ENCODE assay signal across 17 cellular contexts in the genomic region with DNA sequence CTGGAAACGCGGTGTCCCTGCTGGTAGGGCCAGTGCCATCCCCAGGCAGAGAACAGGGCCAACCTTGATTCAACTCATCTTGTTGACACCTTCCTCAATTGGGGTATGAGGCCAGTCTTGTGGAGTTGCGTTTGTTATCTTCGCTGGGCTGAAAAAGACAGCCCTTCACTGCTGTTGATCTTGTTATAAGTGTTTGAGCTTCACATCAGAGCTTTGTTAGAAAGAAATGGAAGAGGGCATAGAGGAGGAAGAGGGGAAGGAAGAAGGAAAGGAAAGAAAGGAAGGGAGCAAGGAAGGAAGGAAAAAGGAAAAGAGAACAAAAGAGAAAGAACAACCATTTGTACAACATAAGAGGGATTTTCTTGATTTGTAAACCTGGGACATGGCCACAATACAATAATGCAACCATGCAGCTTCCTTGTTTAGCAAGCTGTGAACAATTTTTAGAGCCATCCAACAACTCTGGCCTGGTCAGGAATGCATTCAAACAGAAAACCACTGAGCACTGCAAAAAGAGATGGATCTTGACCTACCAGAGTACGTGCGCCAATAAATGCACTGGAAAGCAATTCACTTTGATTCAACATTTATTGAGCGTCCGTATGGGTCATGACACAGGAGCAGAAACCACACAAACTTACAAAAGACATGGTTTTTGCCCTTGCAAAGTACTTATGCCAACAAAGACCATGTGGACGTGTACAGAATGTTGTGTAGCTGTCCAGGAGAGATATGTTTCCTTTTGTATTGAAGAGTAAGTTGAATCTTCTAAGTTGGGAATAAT.
DNase-seq lines count a peak whose midpoint lies in the region; ATAC-seq, FAIRE-seq and TF ChIP-seq lines count a peak whose summit lies in the region.
"Had no signal": no experiment of that assay in that cellular context is flagged by ENCODE, and none has a peak within 500 bp of the region (broad histone marks: within the 10 kb centered on the region; RNA-seq: fewer than 3 reads in every experiment).

No MANE protein-coding gene starts in this region.

- H3K27ac ChIP-seq in SJSA1 (peak overlapping the region; percentile 75), psoas muscle (peak overlapping the region; percentile 55), brain microvascular endothelial cell (no peak overlapping the region)
- H3K27ac ChIP-seq: BLaER1 treated with 17β-estradiol and CSF1 and Interleukin-3, amounts not matched to agents 10 nM and 100 nM; KMS-11 had no signal

- DNase-seq in H54 (ENCODE audit: insufficient read length, low spot score) (no peak), SJSA1 (ENCODE audit: low read depth in 1 of 2, low spot score in 2 of 2) (no peak), left lobe of liver (ENCODE audit: low spot score) (peak; percentile 80), psoas muscle (no peak), brain microvascular endothelial cell (no peak), GM10266 (ENCODE audit: extremely low spot score) (no peak)
- no peak for DNase-seq in natural killer cell treated with Interleukin-12 subunit alpha and Interleukin-12 subunit beta and Interleukin-15 and Interleukin-18, amount 100 ng/mL, for 72 hours (ENCODE audit: low spot score)
- DNase-seq: Calu3; CD8-positive, alpha-beta T cell; DMS79; H7; HFFc6; MV-4-11; NCI-H2227 treated with DMSO at 0.1 percent for 48 hours; NCI-H524 had no signal

- H3K27me3 ChIP-seq in SJSA1 (replicated peaks) (no peaks in the 10 kb centered on the region), psoas muscle (ENCODE audit: insufficient read depth in 3 of 3, low read length in 2 of 3) (no peaks in the 10 kb centered on the region), brain microvascular endothelial cell (replicated peaks) (no peaks in the 10 kb centered on the region)
- H3K27me3 ChIP-seq: BLaER1 treated with 17β-estradiol and CSF1 and Interleukin-3, amounts not matched to agents 10 nM and 100 nM had no signal

- no peaks in the 10 kb centered on the region for H3K9me3 ChIP-seq in SJSA1 (replicated peaks)
- H3K9me3 ChIP-seq in psoas muscle = no peaks in the 10 kb centered on the region
- H3K9me3 ChIP-seq: BLaER1 treated with 17β-estradiol and CSF1 and Interleukin-3, amounts not matched to agents 10 nM and 100 nM had no signal

- intact Hi-C loops in psoas muscle (cut with DNase I) = no loop called here

- H3K4me3 ChIP-seq in SJSA1 = no peak overlapping the region
- no peak overlapping the region for H3K4me3 ChIP-seq in psoas muscle
- H3K4me3 ChIP-seq in brain microvascular endothelial cell (ENCODE audit: low read depth, low read length) = no peak overlapping the region
- H3K4me3 ChIP-seq: BLaER1 treated with 17β-estradiol and CSF1 and Interleukin-3, amounts not matched to agents 10 nM and 100 nM had no signal

- H3K4me1 Mint-ChIP-seq in natural killer cell treated with Interleukin-12 subunit alpha and Interleukin-12 subunit beta and Interleukin-15 and Interleukin-18, amount 100 ng/mL, for 72 hours (ENCODE audit: low read depth in 2 of 2) = peaks cover 0 to 17% of the 10 kb centered on the region in 2 donors

- H3K36me3 ChIP-seq in SJSA1 (no peaks in the 10 kb centered on the region), psoas muscle (ENCODE audit: insufficient read depth in 1 of 2, low read depth in 1 of 2) (no peaks in the 10 kb centered on the region), brain microvascular endothelial cell (replicated peaks) (no peaks in the 10 kb centered on the region)
- H3K36me3 ChIP-seq: BLaER1 treated with 17β-estradiol and CSF1 and Interleukin-3, amounts not matched to agents 10 nM and 100 nM had no signal

- no peak overlapping the region for H3K4me3 Mint-ChIP-seq in natural killer cell treated with Interleukin-12 subunit alpha and Interleukin-12 subunit beta and Interleukin-15 and Interleukin-18, amount 100 ng/mL, for 72 hours
- H3K4me3 Mint-ChIP-seq: CD8-positive, alpha-beta T cell; HFFc6 had no signal

- peak; percentile 11 for FAIRE-seq in H54 (lab: Jason Lieb, UNC)

- H3K36me3 Mint-ChIP-seq in natural killer cell treated with Interleukin-12 subunit alpha and Interleukin-12 subunit beta and Interleukin-15 and Interleukin-18, amount 100 ng/mL, for 72 hours = no peaks in the 10 kb centered on the region
- H3K36me3 Mint-ChIP-seq: CD8-positive, alpha-beta T cell had no signal

- WGBS in psoas muscle, 3 donors = 73 to 89% (median 77%) methylated on average over 9 of the region's 9 CpGs

- no peaks in the 10 kb centered on the region for H3K9me3 Mint-ChIP-seq in natural killer cell treated with Interleukin-12 subunit alpha and Interleukin-12 subunit beta and Interleukin-15 and Interleukin-18, amount 100 ng/mL, for 72 hours
- H3K9me3 Mint-ChIP-seq: CD8-positive, alpha-beta T cell; HFFc6 had no signal

- H3K27me3 Mint-ChIP-seq in natural killer cell treated with Interleukin-12 subunit alpha and Interleukin-12 subunit beta and Interleukin-15 and Interleukin-18, amount 100 ng/mL, for 72 hours = peaks cover 0 to 3% of the 10 kb centered on the region in 2 donors

- ATAC-seq in left lobe of liver = peak; percentile 84
- no peak for ATAC-seq in psoas muscle
- no peak for ATAC-seq in natural killer cell treated with Interleukin-12 subunit alpha and Interleukin-12 subunit beta and Interleukin-15 and Interleukin-18, amount 100 ng/mL, for 72 hours
- ATAC-seq: CD8-positive, alpha-beta T cell had no signal

- TF ChIP-seq CTCF in psoas muscle (IDR thresholded peaks at IDR 0.05) = no peak
- TF ChIP-seq CTCF in brain microvascular endothelial cell (IDR thresholded peaks at IDR 0.05; ENCODE audit: low read depth, low read length, missing control alignments) = no peak
- TF ChIP-seq CTCF in GM10266 (IDR thresholded peaks at IDR 0.05; ENCODE audit: control insufficient read depth, insufficient read depth, low read depth, missing control alignments) = no peak

- in situ Hi-C loops in brain microvascular endothelial cell (cut with HindIII; ENCODE audit: low pct_ligation_motif_present, low sequenced_read_pairs) = no loop called here

- H3K4me1 ChIP-seq in SJSA1 (replicated peaks) = peaks cover 57% of the 10 kb centered on the region
- H3K4me1 ChIP-seq in psoas muscle = peaks cover 18% of the 10 kb centered on the region
- H3K4me1 ChIP-seq: BLaER1 treated with 17β-estradiol and CSF1 and Interleukin-3, amounts not matched to agents 10 nM and 100 nM had no signal

- TF ChIP-seq POLR2A in H54 (IDR thresholded peaks at IDR 0.05; ENCODE audit: low read depth, low read length) = no peak

- no peak overlapping the region for H3K27ac Mint-ChIP-seq in natural killer cell treated with Interleukin-12 subunit alpha and Interleukin-12 subunit beta and Interleukin-15 and Interleukin-18, amount 100 ng/mL, for 72 hours
- H3K27ac Mint-ChIP-seq: CD8-positive, alpha-beta T cell; HFFc6 had no signal
